Comparison of ENCODE assay signal across 8 cellular contexts in the genomic region with DNA sequence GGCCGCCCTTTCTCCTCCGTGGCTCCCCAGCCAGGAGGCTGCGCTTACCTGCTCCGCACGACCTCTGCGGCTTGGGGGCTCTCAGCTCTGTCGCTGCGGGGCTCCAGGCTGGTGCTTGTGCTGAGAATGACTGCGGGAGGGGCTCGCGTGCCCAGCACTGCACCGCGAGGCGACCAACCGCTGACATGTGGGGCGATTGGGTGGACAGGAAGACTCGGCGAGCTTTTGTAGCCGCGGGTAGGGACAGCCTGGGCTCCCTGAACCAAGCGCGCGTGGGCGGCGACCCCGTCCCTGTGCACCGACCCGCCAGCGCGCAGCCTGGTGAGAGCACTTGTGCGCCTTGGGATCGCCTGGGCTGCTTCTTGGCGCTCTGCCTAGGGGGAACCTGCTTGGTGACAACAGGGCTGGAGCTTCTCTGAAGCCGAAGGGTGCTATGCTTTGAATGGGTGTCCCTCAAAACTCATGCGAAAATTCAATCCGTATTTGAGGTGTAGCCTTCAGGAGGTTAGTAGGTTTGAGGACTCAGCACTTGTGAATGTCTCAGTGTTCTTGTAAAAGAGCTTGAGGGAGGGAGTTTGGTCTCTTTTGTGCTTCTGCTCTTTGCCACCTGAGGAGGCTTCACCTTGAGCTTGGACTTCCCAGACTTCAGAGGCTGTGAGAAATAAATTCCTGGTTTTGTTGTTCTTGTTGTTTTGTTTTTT. TPM values are rescaled to one million over a fixed set of nuclear protein-coding genes. Genes with fewer than 3 reads are reported as not detected.
DNase-seq lines count a peak whose midpoint lies in the region; ATAC-seq, FAIRE-seq and TF ChIP-seq lines count a peak whose summit lies in the region.

No MANE protein-coding gene starts in this region.

- POLR2A ChIA-PET in endothelial cell of umbilical vein (lab: Charles Lee) = no interaction called here

- H3K4me3 ChIP-seq in endothelial cell of umbilical vein (replicated peaks in 1 of 3; ENCODE audit: insufficient read depth in 1 of 3, low read depth in 1 of 3, low read length in 3 of 3) (no peak overlapping the region), pancreas (peak overlapping the region in 2 of 4 donors; percentile 13 to 44)

- FAIRE-seq in endothelial cell of umbilical vein (lab: Jason Lieb, UNC) (no peak), pancreas (lab: Jason Lieb, UNC) (no peak)

- CTCF ChIA-PET in endothelial cell of umbilical vein (lab: Charles Lee) = interaction anchor here (0.8 to 2.3 kb wide), 7 partner anchors 19 to 305 kb away, joined by 3 to 10 read pairs (median 3); partner anchors contain the start of gene C3orf80

- peak overlapping the region; percentile 20 for H2AFZ ChIP-seq in endothelial cell of umbilical vein (ENCODE audit: low read depth, low read length)

- no peak for TF ChIP-seq POLR2A in endothelial cell of umbilical vein (IDR thresholded peaks at IDR 0.05; ENCODE audit: low read depth, low read length)

- H3K9ac ChIP-seq in endothelial cell of umbilical vein (replicated peaks; ENCODE audit: extremely low read depth, insufficient read depth, low read length) = no peak overlapping the region

- H3K27me3 ChIP-seq in endothelial cell of umbilical vein (ENCODE audit: control insufficient read depth in 2 of 2, insufficient read depth in 2 of 2, low read length in 2 of 2) (peaks cover 29 to 36% of the 10 kb centered on the region in 2 experiments), pancreas (no peaks in the 10 kb centered on the region)

- TF ChIP-seq CTCF in endothelial cell of umbilical vein (IDR thresholded peaks at IDR 0.05; ENCODE audit: extremely low read depth in 1 of 2, insufficient read depth in 1 of 2, low read depth in 1 of 2, low read length in 2 of 2) = no peak
- no peak for TF ChIP-seq CTCF in pancreas (IDR thresholded peaks at IDR 0.05)

- no TSS peak for BruUV-seq in endothelial cell of umbilical vein (replicated peaks; lab: Mats Ljungman, UMichigan)

- WGBS in pancreas, 2 donors = 4% methylated on average over 36 of the region's 36 CpGs

- no peaks in the 10 kb centered on the region for H3K36me3 ChIP-seq in endothelial cell of umbilical vein (ENCODE audit: control insufficient read depth in 2 of 2, extremely low read depth in 1 of 2, insufficient read depth in 2 of 2, low read length in 2 of 2)
- no peaks in the 10 kb centered on the region for H3K36me3 ChIP-seq in pancreas

- peak; percentile 43 to 70 (median 67) for ATAC-seq in pancreas
- ATAC-seq in HG02763 (IDR thresholded peaks at IDR 0.05; ENCODE audit: unreplicated experiment) = no peak

- H3K4me1 ChIP-seq in endothelial cell of umbilical vein (ENCODE audit: control insufficient read depth, extremely low read depth, insufficient read depth, low read length) = no peaks in the 10 kb centered on the region
- H3K4me1 ChIP-seq in pancreas = peaks cover 0 to 4% (median 0%) of the 10 kb centered on the region in 3 donors

- no peak overlapping the region for H3K27ac ChIP-seq in endothelial cell of umbilical vein (ENCODE audit: insufficient read depth, low read depth, low read length)
- H3K27ac ChIP-seq in pancreas = no peak overlapping the region

- DNase-seq in NCI-H510A (lab: John Stamatoyannopoulos, UW) = peak; percentile 5
- no peak for DNase-seq in NCI-H510A treated with DMSO at 0.1 percent for 48 hours (lab: John Stamatoyannopoulos, UW)
- DNase-seq in NCI-H2107 treated with DMSO at 0.1 percent for 48 hours (lab: John Stamatoyannopoulos, UW; ENCODE audit: unreplicated experiment) = peak; percentile 27
- DNase-seq in endothelial cell of umbilical vein (ENCODE audit: low read depth, low spot score) = peak; percentile 20
- peak; percentile 31 to 78 (median 53) for DNase-seq in pancreas
- no peak for DNase-seq in OCI-M2 (lab: John Stamatoyannopoulos, UW; ENCODE audit: unreplicated experiment)
- DNase-seq in hepatic stellate cell (ENCODE audit: low spot score) = no peak

- dilution Hi-C loops in endothelial cell of umbilical vein (cut with MboI; ENCODE audit: extremely low pct_ligation_motif_present, low sequenced_read_pairs) = loop anchor here (25.0 kb wide), 1 partner anchor 173 kb away; no protein-coding TSS in a partner anchor

- H4K20me1 ChIP-seq in endothelial cell of umbilical vein (replicated peaks; ENCODE audit: control insufficient read depth, extremely low read depth, insufficient read depth, low read length) = no peaks in the 10 kb centered on the region

- intact Hi-C loops in endothelial cell of umbilical vein (cut with micrococcal nuclease) (no loop called here), pancreas (cut with DNase I) (loop anchor here in 1 of 3 donors (10.0 kb wide), 1 partner anchor 376 kb away; no protein-coding TSS in a partner anchor)

- H3K9me3 ChIP-seq in endothelial cell of umbilical vein (replicated peaks; ENCODE audit: control insufficient read depth, insufficient read depth, low read length) (no peaks in the 10 kb centered on the region), pancreas (no peaks in the 10 kb centered on the region)

- H3K9me1 ChIP-seq in endothelial cell of umbilical vein (replicated peaks; ENCODE audit: control insufficient read depth, extremely low read depth, insufficient read depth, low read length) = no peaks in the 10 kb centered on the region

- H3K79me2 ChIP-seq in endothelial cell of umbilical vein (ENCODE audit: control insufficient read depth, insufficient read depth, low read length) = no peaks in the 10 kb centered on the region

- no peak overlapping the region for H3K4me2 ChIP-seq in endothelial cell of umbilical vein (ENCODE audit: insufficient read depth, low read length)

TF ChIP-seq in endothelial cell of umbilical vein, 7 proteins besides CTCF, POLR2A, EP300 and RAD21:
- TF ChIP-seq MYC (IDR thresholded peaks at IDR 0.05; ENCODE audit: low read depth, low read length) (no peak), EZH2 (IDR thresholded peaks at IDR 0.05; ENCODE audit: borderline replicate concordance, low read depth, low read length, severe bottlenecking) (peak; percentile 85), FOS (IDR thresholded peaks at IDR 0.05; ENCODE audit: borderline replicate concordance, insufficient read depth, low read length) (no peak)

RNA-seq across cellular contexts. Expression of gene IL12A, which starts 50.4 kb away (rescaled TPM):
- 1.5 and 1.7 TPM in 2 replicates for total RNA-seq in endothelial cell of umbilical vein
- 1.6 and 2.8 TPM in 2 replicates for polyA plus RNA-seq in endothelial cell of umbilical vein
- polyA plus RNA-seq in endothelial cell of umbilical vein (2011; cell fraction: cytosol; rRNA removed) = 1.2 and 2.3 TPM in 2 replicates
- 3.1 and 3.2 TPM in 2 replicates for polyA plus RNA-seq in endothelial cell of umbilical vein (2011; cell fraction: nucleus; rRNA removed)
- polyA plus RNA-seq in endothelial cell of umbilical vein (2012) = 0.70 and 0.86 TPM in 2 replicates
- polyA minus RNA-seq in endothelial cell of umbilical vein = 0.41 and 1.7 TPM in 2 replicates
- not detected for polyA minus RNA-seq in endothelial cell of umbilical vein (2011; cell fraction: cytosol; rRNA and poly(A)+ RNA removed)
- 0.82 and 1.1 TPM in 2 replicates for polyA minus RNA-seq in endothelial cell of umbilical vein (2011; cell fraction: nucleus; rRNA and poly(A)+ RNA removed)
- total RNA-seq in pancreas = under 1 TPM; 0.08 to 0.69 (median 0.46) TPM
- 1 to 10 TPM; 1.4 to 2.2 TPM for polyA plus RNA-seq in pancreas

Comparison
In these comparisons a context has a peak if more than half of its experiments do, and no peak if none do; other contexts are left out.
1. DNase-seq: peak in NCI-H510A (single experiment), NCI-H2107 treated with DMSO at 0.1 percent for 48 hours (single experiment), endothelial cell of umbilical vein (single experiment) and pancreas (6 of 6); none in NCI-H510A treated with DMSO at 0.1 percent for 48 hours (single experiment), OCI-M2 (single experiment) and hepatic stellate cell (single experiment).